19 cellular contexts compared by ENCODE assay signal in the genomic region with DNA sequence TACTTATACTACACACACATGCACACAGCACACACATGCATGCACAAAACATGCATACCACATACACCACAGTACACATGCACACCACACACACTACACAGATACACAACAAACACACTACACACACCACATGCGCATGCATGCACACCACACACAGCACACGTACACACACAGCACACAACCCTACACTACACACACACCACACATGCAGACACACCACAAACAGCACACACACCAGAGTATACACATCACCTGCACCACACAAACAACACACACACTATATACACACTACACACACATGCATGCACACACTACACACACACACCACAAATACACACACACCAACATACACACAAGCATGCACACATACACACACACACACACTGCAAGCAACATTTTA.
DNase-seq lines count a peak whose midpoint lies in the region; ATAC-seq, FAIRE-seq and TF ChIP-seq lines count a peak whose summit lies in the region.
"Had no signal": no experiment of that assay in that cellular context is flagged by ENCODE, and none has a peak within 500 bp of the region (broad histone marks: within the 10 kb centered on the region; RNA-seq: fewer than 3 reads in every experiment).

No MANE protein-coding gene starts in this region.

- H3K36me3 Mint-ChIP-seq in activated CD4-positive, alpha-beta T cell treated with anti-CD3 and anti-CD28 coated beads, Interleukin-2, amount 10 ng/mL, durations not matched to agents 24 days and 14 days (ENCODE audit: low read depth), result no peaks in the 10 kb centered on the region
- H3K36me3 Mint-ChIP-seq: CD14-positive monocyte; CD4-positive, alpha-beta memory T cell had no signal

- H3K4me1 ChIP-seq in GM12878 (ENCODE audit: control insufficient read depth, insufficient read depth, low read length) (no peaks in the 10 kb centered on the region), neuronal stem cell (ENCODE audit: control insufficient read depth in 2 of 2, insufficient read depth in 1 of 2, low read depth in 1 of 2, low read length in 2 of 2) (no peaks in the 10 kb centered on the region), SK-N-SH (ENCODE audit: control insufficient read depth in 1 of 2, insufficient read depth in 2 of 2, low read depth in 1 of 2, low read length in 1 of 2) (no peaks in the 10 kb centered on the region)
- H3K4me1 ChIP-seq: A549 had no signal

- RAD21 ChIA-PET in GM12878 (lab: Charles Lee; ENCODE audit: unreplicated experiment), result no interaction called here

- no peaks in the 10 kb centered on the region for H3F3A ChIP-seq in SK-N-SH (replicated peaks; ENCODE audit: insufficient read depth)

- H2AFZ ChIP-seq in GM12878 (ENCODE audit: control insufficient read depth, low read depth, low read length) (no peak overlapping the region), neuronal stem cell (ENCODE audit: low read length) (no peak overlapping the region), SK-N-SH (ENCODE audit: low read depth) (no peak overlapping the region)

- H3K9ac ChIP-seq in GM12878 (ENCODE audit: control insufficient read depth, insufficient read depth, low read length), result no peak overlapping the region
- H3K9ac ChIP-seq in neuronal stem cell (ENCODE audit: low read depth, low read length, poor library complexity), result peak overlapping the region; percentile 5
- no peak overlapping the region for H3K9ac ChIP-seq in SK-N-SH
- H3K9ac ChIP-seq: BLaER1, KMS-11 had no signal

- TF ChIP-seq POLR2A in GM12878 (IDR thresholded peaks at IDR 0.05; ENCODE audit: low read depth, low read length), result no peak

- H2BK12ac ChIP-seq in neuronal stem cell (ENCODE audit: low read length), result no peak overlapping the region

- H3K27ac Mint-ChIP-seq in activated CD4-positive, alpha-beta T cell treated with anti-CD3 and anti-CD28 coated beads, Interleukin-2, amount 10 ng/mL, durations not matched to agents 24 days and 14 days, result no peak overlapping the region
- H3K27ac Mint-ChIP-seq: CD14-positive monocyte; CD4-positive, alpha-beta memory T cell; H9 had no signal

- H3K4me3 ChIP-seq in GM12878 (no peak overlapping the region), neuronal stem cell (ENCODE audit: low read length in 2 of 2) (peak overlapping the region in 1 of 2 donors; percentile 80), SK-N-SH (ENCODE audit: low read depth in 2 of 2, low read length in 1 of 2) (no peak overlapping the region)
- H3K4me3 ChIP-seq: A549, BLaER1 had no signal

- H3K9me3 ChIP-seq in GM12878 (replicated peaks; ENCODE audit: control insufficient read depth, insufficient read depth, low read length) (no peaks in the 10 kb centered on the region; the same call in 2 of the 3 replicates), neuronal stem cell (replicated peaks in 1 of 2; ENCODE audit: control insufficient read depth in 2 of 2, insufficient read depth in 1 of 2, low read depth in 1 of 2, low read length in 2 of 2) (peaks cover 0 to 8% of the 10 kb centered on the region in 2 donors), SK-N-SH (no peaks in the 10 kb centered on the region)
- H3K9me3 ChIP-seq: A549, BLaER1 had no signal

- TF ChIP-seq CTCF in GM12878 (IDR thresholded peaks at IDR 0.05 in 2 of 3, conservative IDR thresholded peaks at IDR 0.05 in 1 of 3; ENCODE audit: control insufficient read depth in 2 of 3, extremely low read depth in 1 of 3, insufficient read depth in 1 of 3, low read depth in 3 of 3, low read length in 3 of 3) (no peak), SK-N-SH (IDR thresholded peaks at IDR 0.05) (no peak)

- H3K9me2 ChIP-seq in SK-N-SH, result no peaks in the 10 kb centered on the region

- in situ Hi-C loops in GM12878 (cut with MboI), result no loop called here

- H2BK120ac ChIP-seq in neuronal stem cell (ENCODE audit: low read depth, low read length), result no peak overlapping the region

- no peak for FAIRE-seq in GM12878 (lab: Jason Lieb, UNC)
- FAIRE-seq: A549 had no signal

- no peaks in the 10 kb centered on the region for H3K79me2 ChIP-seq in GM12878 (ENCODE audit: control insufficient read depth, insufficient read depth, low read length)
- no peaks in the 10 kb centered on the region for H3K79me2 ChIP-seq in SK-N-SH (ENCODE audit: insufficient read depth)

- H4K91ac ChIP-seq in neuronal stem cell (ENCODE audit: low read depth, low read length, poor library complexity), result no peak overlapping the region

- no peak overlapping the region for H4K8ac ChIP-seq in neuronal stem cell (ENCODE audit: low read depth, low read length)

- H4K20me1 ChIP-seq in GM12878 (ENCODE audit: control insufficient read depth, insufficient read depth) (no peaks in the 10 kb centered on the region), SK-N-SH (ENCODE audit: insufficient read depth) (no peaks in the 10 kb centered on the region)
- H4K20me1 ChIP-seq: BLaER1 had no signal

- 100% methylated on average over 2 of the region's 2 CpGs for WGBS in GM12878 (ENCODE audit: insufficient coverage, insufficient replicate concordance, low lambda C conversion rate, missing lambda C conversion rate)
- WGBS in neuronal stem cell (ENCODE audit: extremely low coverage in 2 of 2, insufficient read length in 2 of 2, insufficient replicate concordance in 1 of 2), 2 donors, result no CpG with 5 or more reads among the region's 2 CpGs
- 55% methylated on average over 2 of the region's 2 CpGs for WGBS in SK-N-SH (ENCODE audit: low lambda C conversion rate)

- H3K14ac ChIP-seq in neuronal stem cell (ENCODE audit: low read length), result peak overlapping the region; percentile 2

- H3K27me3 Mint-ChIP-seq in activated CD4-positive, alpha-beta T cell treated with anti-CD3 and anti-CD28 coated beads, Interleukin-2, amount 10 ng/mL, durations not matched to agents 24 days and 14 days, result peaks cover 24% of the 10 kb centered on the region
- H3K27me3 Mint-ChIP-seq: CD4-positive, alpha-beta memory T cell had no signal

- CTCF ChIA-PET in GM12878 (lab: Yijun Ruan, JAX) (no interaction called here), SK-N-SH (lab: Yijun Ruan, JAX) (no interaction called here)

- TF ChIP-seq RAD21 in GM12878 (IDR thresholded peaks at IDR 0.05; ENCODE audit: insufficient read depth, low read depth, low read length) (no peak), SK-N-SH (IDR thresholded peaks at IDR 0.05; ENCODE audit: low read length) (no peak)

- TF ChIP-seq EP300 in GM12878 (IDR thresholded peaks at IDR 0.05; ENCODE audit: borderline replicate concordance in 1 of 2, control insufficient read depth in 1 of 2, low read depth in 2 of 2, low read length in 2 of 2) (no peak), SK-N-SH (IDR thresholded peaks at IDR 0.05; ENCODE audit: borderline replicate concordance in 1 of 2, low read depth in 1 of 2, low read length in 1 of 2) (no peak)

- no peaks in the 10 kb centered on the region for H3K36me3 ChIP-seq in GM12878 (ENCODE audit: control insufficient read depth in 2 of 2, insufficient read depth in 2 of 2, low read length in 1 of 2)
- H3K36me3 ChIP-seq in neuronal stem cell (replicated peaks in 1 of 2; ENCODE audit: control insufficient read depth in 2 of 2, insufficient read depth in 2 of 2, low read length in 2 of 2), result no peaks in the 10 kb centered on the region
- no peaks in the 10 kb centered on the region for H3K36me3 ChIP-seq in SK-N-SH (replicated peaks in 1 of 2; ENCODE audit: control insufficient read depth in 1 of 2, insufficient read depth in 2 of 2, low read length in 1 of 2)
- H3K36me3 ChIP-seq: BLaER1 had no signal

- DNase-seq in activated CD4-positive, alpha-beta T cell treated with anti-CD3 and anti-CD28 coated beads, Interleukin-2, amount 10 ng/mL, durations not matched to agents 24 days and 14 days, result peak; percentile 46
- DNase-seq in activated CD4-positive, alpha-beta T cell treated with anti-CD3 and anti-CD28 coated beads, Interleukin-2, amount 50 U/mL, for 1 hour, result no peak
- DNase-seq in GM12878 (ENCODE audit: low read depth, low spot score), result no peak
- no peak for DNase-seq in neuronal stem cell (ENCODE audit: low spot score)
- DNase-seq in SK-N-SH, result no peak
- DNase-seq in HUDEP-2 (lab: John Stamatoyannopoulos, UW; ENCODE audit: unreplicated experiment in 76 of 76), result no peak
- DNase-seq in Ammon's horn (ENCODE audit: low spot score), result no peak
- DNase-seq: AML-193; CD4-positive, alpha-beta memory T cell; DMS153; DMS79; GDM1; GOT3; H9 had no signal

- intact Hi-C loops in activated CD4-positive, alpha-beta T cell treated with anti-CD3 and anti-CD28 coated beads, Interleukin-2, amount 10 ng/mL, durations not matched to agents 24 days and 14 days (cut with micrococcal nuclease), result no loop called here
- intact Hi-C loops in GM12878 (cut with micrococcal nuclease; ENCODE audit: unreplicated experiment), result no loop called here

- H3K79me1 ChIP-seq in neuronal stem cell (ENCODE audit: low read depth, low read length), result no peaks in the 10 kb centered on the region

- H3K4me2 ChIP-seq in GM12878 (ENCODE audit: control insufficient read depth, insufficient read depth) (no peak overlapping the region), neuronal stem cell (ENCODE audit: insufficient read depth, low read length, poor library complexity, severe bottlenecking) (no peak overlapping the region), SK-N-SH (no peak overlapping the region)
- H3K4me2 ChIP-seq: A549, KMS-11 had no signal

- no peak overlapping the region for H3K27ac ChIP-seq in GM12878 (ENCODE audit: control insufficient read depth, insufficient read depth)
- H3K27ac ChIP-seq in neuronal stem cell (replicated peaks; ENCODE audit: low read length), result no peak overlapping the region
- H3K27ac ChIP-seq in SK-N-SH (ENCODE audit: low read depth in 2 of 2, low read length in 1 of 2), result no peak overlapping the region
- H3K27ac ChIP-seq: 22Rv1, A549, BLaER1, KMS-11 had no signal

- H2BK5ac ChIP-seq in neuronal stem cell (ENCODE audit: low read length), result no peak overlapping the region

- H3K9me3 Mint-ChIP-seq in activated CD4-positive, alpha-beta T cell treated with anti-CD3 and anti-CD28 coated beads, Interleukin-2, amount 10 ng/mL, durations not matched to agents 24 days and 14 days, result peaks cover 17% of the 10 kb centered on the region

- no peak for ATAC-seq in GM12878
- ATAC-seq: A549 had no signal

- H2AK5ac ChIP-seq in neuronal stem cell (ENCODE audit: low read depth, low read length), result no peak overlapping the region

- H3K27me3 ChIP-seq in GM12878 (replicated peaks in 1 of 2; ENCODE audit: control insufficient read depth in 2 of 2, insufficient read depth in 2 of 2, low read length in 1 of 2) (no peaks in the 10 kb centered on the region), neuronal stem cell (ENCODE audit: control insufficient read depth in 3 of 3, insufficient read depth in 3 of 3, low read depth in 1 of 3, low read length in 3 of 3) (peaks cover 0 to 9% (median 4%) of the 10 kb centered on the region in 3 experiments), SK-N-SH (ENCODE audit: insufficient read depth) (no peaks in the 10 kb centered on the region)
- H3K27me3 ChIP-seq: BLaER1 had no signal

- no peak overlapping the region for H3K18ac ChIP-seq in neuronal stem cell (ENCODE audit: low read length)

- peak overlapping the region; percentile 16 for H3K23ac ChIP-seq in neuronal stem cell (ENCODE audit: low read depth, low read length, poor library complexity)

- H3K4me1 Mint-ChIP-seq in activated CD4-positive, alpha-beta T cell treated with anti-CD3 and anti-CD28 coated beads, Interleukin-2, amount 10 ng/mL, durations not matched to agents 24 days and 14 days, result peaks cover 4% of the 10 kb centered on the region
- H3K4me1 Mint-ChIP-seq: CD14-positive monocyte, H9 had no signal

- SMC1A ChIA-PET in GM12878 (lab: Charles Lee; ENCODE audit: uncharacterized antibody, unreplicated experiment), result no interaction called here

- no TSS peak for BruUV-seq in GM12878 (replicated peaks; lab: Mats Ljungman, UMichigan)

- no peak overlapping the region for H2BK15ac ChIP-seq in neuronal stem cell (ENCODE audit: low read length)

- POLR2A ChIA-PET in GM12878 (lab: Charles Lee), result no interaction called here
- POLR2A ChIA-PET in SK-N-SH (lab: Yijun Ruan, JAX), result no interaction called here

- H3K4ac ChIP-seq in neuronal stem cell (ENCODE audit: low read length), result no peak overlapping the region

- H3K4me3 Mint-ChIP-seq in activated CD4-positive, alpha-beta T cell treated with anti-CD3 and anti-CD28 coated beads, Interleukin-2, amount 10 ng/mL, durations not matched to agents 24 days and 14 days, result no peak overlapping the region
- H3K4me3 Mint-ChIP-seq: CD14-positive monocyte; CD4-positive, alpha-beta memory T cell; H9 had no signal
